ENCODE assay signal across 8 cellular contexts in genomic region chr10:59337254-59337653, GRCh38. TPM values are rescaled to one million over a fixed set of nuclear protein-coding genes. Genes with fewer than 3 reads are reported as not detected.
DNase-seq lines count a peak whose midpoint lies in the region; ATAC-seq and TF ChIP-seq lines count a peak whose summit lies in the region.

No MANE protein-coding gene starts in this region.

- peaks cover 11% of the 10 kb centered on the region for H3K4me1 Mint-ChIP-seq in endothelial cell (ENCODE audit: unreplicated experiment)
- H3K4me1 Mint-ChIP-seq in activated T-helper 17 cell treated with anti-CD3 and anti-CD28 coated beads, Interleukin-2, amount 50 U/mL, for 72 hours, result no peaks in the 10 kb centered on the region

- H3K27ac Mint-ChIP-seq in endothelial cell (ENCODE audit: unreplicated experiment), result no peak overlapping the region
- H3K27ac Mint-ChIP-seq in activated T-helper 17 cell treated with anti-CD3 and anti-CD28 coated beads, Interleukin-2, amount 50 U/mL, for 72 hours, result no peak overlapping the region

- peaks cover 23% of the 10 kb centered on the region for H3K36me3 Mint-ChIP-seq in endothelial cell (ENCODE audit: low read depth, unreplicated experiment)
- no peaks in the 10 kb centered on the region for H3K36me3 Mint-ChIP-seq in activated T-helper 17 cell treated with anti-CD3 and anti-CD28 coated beads, Interleukin-2, amount 50 U/mL, for 72 hours (ENCODE audit: low read depth)

- no peaks in the 10 kb centered on the region for H3K9me3 Mint-ChIP-seq in endothelial cell (ENCODE audit: unreplicated experiment)
- H3K9me3 Mint-ChIP-seq in activated T-helper 17 cell treated with anti-CD3 and anti-CD28 coated beads, Interleukin-2, amount 50 U/mL, for 72 hours, result no peaks in the 10 kb centered on the region

- intact Hi-C loops in posterior vena cava (cut with DNase I), result no loop called here

- no peak for ATAC-seq in activated T-helper 17 cell treated with anti-CD3 and anti-CD28 coated beads, Interleukin-2, amount 50 U/mL, for 72 hours (replicated peaks)
- no peak for ATAC-seq in GM21576 (IDR thresholded peaks at IDR 0.05; ENCODE audit: unreplicated experiment)

- H3K4me3 Mint-ChIP-seq in endothelial cell (ENCODE audit: unreplicated experiment), result no peak overlapping the region
- H3K4me3 Mint-ChIP-seq in activated T-helper 17 cell treated with anti-CD3 and anti-CD28 coated beads, Interleukin-2, amount 50 U/mL, for 72 hours, result no peak overlapping the region

- H3K27me3 Mint-ChIP-seq in endothelial cell (ENCODE audit: unreplicated experiment), result no peaks in the 10 kb centered on the region
- no peaks in the 10 kb centered on the region for H3K27me3 Mint-ChIP-seq in activated T-helper 17 cell treated with anti-CD3 and anti-CD28 coated beads, Interleukin-2, amount 50 U/mL, for 72 hours

- TF ChIP-seq CTCF in VCaP (conservative IDR thresholded peaks at IDR 0.05) (no peak), endothelial cell (IDR thresholded peaks at IDR 0.05; ENCODE audit: unreplicated experiment) (no peak)

- DNase-seq in DMS153 treated with DMSO at 0.1 percent for 48 hours (lab: John Stamatoyannopoulos, UW; ENCODE audit: unreplicated experiment) (peak; percentile 79), globus pallidus (ENCODE audit: low spot score) (peak; percentile 87), posterior vena cava (ENCODE audit: low spot score) (peak; percentile 53), endothelial cell (ENCODE audit: low spot score) (no peak)
- DNase-seq in activated CD4-positive, CD25-positive, alpha-beta regulatory T cell treated with anti-CD3 and anti-CD28 coated beads, Interleukin-2, amount 50 U/mL, for 72 hours, result no peak

- peak overlapping the region; percentile 60 for H3K27ac ChIP-seq in VCaP

RNA-seq across cellular contexts. Expression of gene FAM13C, which starts 25.1 kb away (rescaled TPM):
- total RNA-seq in posterior vena cava, result 10 to 100 TPM in 1 of 2 donors, 1 to 10 TPM in 1; 7.3 to 18.7 TPM
- total RNA-seq in endothelial cell (ENCODE audit: unreplicated experiment), result 57.9 TPM
- total RNA-seq in activated T-helper 17 cell treated with anti-CD3 and anti-CD28 coated beads, Interleukin-2, amount 50 U/mL, for 72 hours, result 1 to 10 TPM in 1 of 2 donors, not detected in 1; 1.3 TPM

Comparison
In these comparisons a context has a peak if more than half of its experiments do, and no peak if none do; other contexts are left out.
1. DNase-seq: peak in DMS153 treated with DMSO at 0.1 percent for 48 hours (single experiment), globus pallidus (single experiment) and posterior vena cava (single experiment); none in endothelial cell (single experiment) and activated CD4-positive, CD25-positive, alpha-beta regulatory T cell treated with anti-CD3 and anti-CD28 coated beads, Interleukin-2, amount 50 U/mL, for 72 hours (single experiment).